ENCODE assay signal across 20 cellular contexts in the genomic region with DNA sequence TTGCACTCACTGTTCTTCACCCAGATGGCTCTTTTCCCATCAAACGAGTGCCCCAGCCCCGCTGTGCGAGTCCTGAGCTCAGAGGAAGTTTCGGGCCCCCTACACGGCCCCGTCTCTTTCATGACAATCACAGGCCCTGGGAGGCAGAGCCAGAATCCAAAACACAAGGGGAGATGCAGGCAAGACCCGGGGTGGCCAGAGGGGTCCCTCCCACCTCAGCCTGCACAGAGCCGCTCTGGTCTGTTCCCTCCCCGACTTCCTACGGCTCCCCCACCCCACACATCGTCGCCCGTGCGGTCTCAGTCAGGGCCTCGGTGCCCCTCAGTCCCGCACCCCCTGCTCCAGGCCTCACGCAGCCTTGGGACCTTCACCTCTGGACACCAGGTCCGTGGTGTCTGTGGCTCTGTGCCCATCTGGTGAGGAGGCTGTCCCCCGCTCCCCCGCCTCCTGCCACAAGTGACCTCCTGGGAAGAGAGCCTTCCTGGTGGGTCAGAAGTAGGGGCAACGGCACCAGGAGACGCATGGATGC. TPM values are rescaled to one million over a fixed set of nuclear protein-coding genes. Genes with fewer than 3 reads are reported as not detected.
DNase-seq lines count a peak whose midpoint lies in the region; ATAC-seq and TF ChIP-seq lines count a peak whose summit lies in the region.
"Had no signal": no experiment of that assay in that cellular context is flagged by ENCODE, and none has a peak within 500 bp of the region (broad histone marks: within the 10 kb centered on the region; RNA-seq: fewer than 3 reads in every experiment).

No MANE protein-coding gene starts in this region.

- peaks cover 27% of the 10 kb centered on the region for H3K4me1 ChIP-seq in CD4-positive, CD25-positive, alpha-beta regulatory T cell (ENCODE audit: control insufficient read depth, insufficient read depth, low read length, poor library complexity, severe bottlenecking)
- H3K4me1 ChIP-seq in lower lobe of right lung (peaks cover 32% of the 10 kb centered on the region), breast epithelium (no peaks in the 10 kb centered on the region)

- no peak overlapping the region for H3K4me3 ChIP-seq in CD4-positive, CD25-positive, alpha-beta regulatory T cell (ENCODE audit: low read depth, low read length)
- H3K4me3 ChIP-seq in lower lobe of right lung = no peak overlapping the region
- no peak overlapping the region for H3K4me3 ChIP-seq in breast epithelium
- H3K4me3 ChIP-seq: mucosa of descending colon had no signal

- TF ChIP-seq CTCF in lower lobe of right lung (IDR thresholded peaks at IDR 0.05) (no peak), breast epithelium (IDR thresholded peaks at IDR 0.05) (no peak)

- in situ Hi-C loops in GM18951 (cut with MboI; ENCODE audit: low sequenced_read_pairs, unreplicated experiment) = no loop called here

- peaks cover 11 to 44% (median 24%) of the 10 kb centered on the region in 4 donors for H3K4me1 Mint-ChIP-seq in CD4-positive, CD25-positive, alpha-beta regulatory T cell
- H3K4me1 Mint-ChIP-seq in central memory CD8-positive, alpha-beta T cell = peaks cover 35% of the 10 kb centered on the region

- no peaks in the 10 kb centered on the region for H3K27me3 Mint-ChIP-seq in CD4-positive, CD25-positive, alpha-beta regulatory T cell
- H3K27me3 Mint-ChIP-seq in central memory CD8-positive, alpha-beta T cell = no peaks in the 10 kb centered on the region
- H3K27me3 Mint-ChIP-seq: activated CD8-positive, alpha-beta memory T cell treated with anti-CD3 and anti-CD28 coated beads, Interleukin-2, amount 10 ng/mL, durations not matched to agents 7 days and 5 days; CD8-positive, alpha-beta memory T cell had no signal

- H3K9me3 Mint-ChIP-seq in CD4-positive, CD25-positive, alpha-beta regulatory T cell = no peaks in the 10 kb centered on the region
- H3K9me3 Mint-ChIP-seq in central memory CD8-positive, alpha-beta T cell = no peaks in the 10 kb centered on the region
- H3K9me3 Mint-ChIP-seq: CD8-positive, alpha-beta memory T cell; neural crest cell had no signal

- no peaks in the 10 kb centered on the region for H3K9me3 ChIP-seq in CD4-positive, CD25-positive, alpha-beta regulatory T cell (ENCODE audit: control insufficient read depth in 2 of 2, low read length in 2 of 2)
- no peaks in the 10 kb centered on the region for H3K9me3 ChIP-seq in lower lobe of right lung
- H3K9me3 ChIP-seq in breast epithelium = no peaks in the 10 kb centered on the region
- H3K9me3 ChIP-seq: mucosa of descending colon had no signal

- no peak for DNase-seq in CD4-positive, CD25-positive, alpha-beta regulatory T cell
- no peak for DNase-seq in central memory CD8-positive, alpha-beta T cell (ENCODE audit: low spot score in 2 of 2)
- DNase-seq in lower lobe of right lung (peak; percentile 37), mesenteric fat pad (ENCODE audit: low spot score) (no peak), breast epithelium (ENCODE audit: low spot score in 2 of 2) (no peak), A172 (ENCODE audit: low spot score) (no peak), H4 (ENCODE audit: low spot score) (no peak)
- DNase-seq: activated CD4-positive, alpha-beta T cell treated with anti-CD3 and anti-CD28 coated beads, Interleukin-2, amount 50 U/mL, for 1 hour; activated CD8-positive, alpha-beta memory T cell treated with anti-CD3 and anti-CD28 coated beads, Interleukin-2, amount 10 ng/mL, durations not matched to agents 7 days and 5 days; activated effector memory CD4-positive, alpha-beta T cell treated with anti-CD3 and anti-CD28 coated beads, Interleukin-2, amount 50 U/mL, for 16 hours; CD8-positive, alpha-beta memory T cell; DMS53; GDM1; NCI-H1092 treated with DMSO at 0.1 percent for 48 hours; NCI-H2029; NCI-H2227 treated with DMSO at 0.1 percent for 48 hours had no signal

- intact Hi-C loops in lower lobe of right lung (cut with DNase I) = no loop called here
- intact Hi-C loops in breast epithelium (cut with DNase I; ENCODE audit: low total_unique reads) = no loop called here

- peak overlapping the region in 2 of 3 donors; percentile 7 to 86 for H3K27ac Mint-ChIP-seq in CD4-positive, CD25-positive, alpha-beta regulatory T cell
- peak overlapping the region; percentile 49 for H3K27ac Mint-ChIP-seq in central memory CD8-positive, alpha-beta T cell (ENCODE audit: low read depth)
- H3K27ac Mint-ChIP-seq: activated CD8-positive, alpha-beta memory T cell treated with anti-CD3 and anti-CD28 coated beads, Interleukin-2, amount 10 ng/mL, durations not matched to agents 7 days and 5 days; progenitor cell of endocrine pancreas had no signal

- H3K27me3 ChIP-seq in CD4-positive, CD25-positive, alpha-beta regulatory T cell (ENCODE audit: control insufficient read depth, insufficient read depth, low read length) = no peaks in the 10 kb centered on the region
- H3K27me3 ChIP-seq in lower lobe of right lung (ENCODE audit: low read depth) (peaks cover 5% of the 10 kb centered on the region), breast epithelium (no peaks in the 10 kb centered on the region)

- no peak overlapping the region for H3K4me3 Mint-ChIP-seq in CD4-positive, CD25-positive, alpha-beta regulatory T cell
- H3K4me3 Mint-ChIP-seq in central memory CD8-positive, alpha-beta T cell = no peak overlapping the region
- H3K4me3 Mint-ChIP-seq: activated CD8-positive, alpha-beta memory T cell treated with anti-CD3 and anti-CD28 coated beads, Interleukin-2, amount 10 ng/mL, durations not matched to agents 7 days and 5 days; neural crest cell had no signal

- peaks cover 25% of the 10 kb centered on the region for H3K36me3 Mint-ChIP-seq in CD4-positive, CD25-positive, alpha-beta regulatory T cell
- peaks cover 76% of the 10 kb centered on the region for H3K36me3 Mint-ChIP-seq in central memory CD8-positive, alpha-beta T cell (ENCODE audit: insufficient read depth)

- peak; percentile 25 for TF ChIP-seq POLR2A in GM18951 (IDR thresholded peaks at IDR 0.05; ENCODE audit: extremely low read depth, insufficient read depth, insufficient read length)
- no peak for TF ChIP-seq POLR2A in breast epithelium (IDR thresholded peaks at IDR 0.05)

- no peak overlapping the region for H3K27ac ChIP-seq in CD4-positive, CD25-positive, alpha-beta regulatory T cell (ENCODE audit: insufficient read depth, low read length, poor library complexity, severe bottlenecking)
- H3K27ac ChIP-seq in lower lobe of right lung (no peak overlapping the region), breast epithelium (no peak overlapping the region)

- ATAC-seq in CD4-positive, CD25-positive, alpha-beta regulatory T cell (ENCODE audit: low read depth in 2 of 2) = no peak
- ATAC-seq in central memory CD8-positive, alpha-beta T cell (replicated peaks; ENCODE audit: extremely low read depth, poor library complexity, severe bottlenecking) = no peak
- no peak for ATAC-seq in lower lobe of right lung
- ATAC-seq: activated CD8-positive, alpha-beta memory T cell treated with anti-CD3 and anti-CD28 coated beads, Interleukin-2, amount 10 ng/mL, durations not matched to agents 7 days and 5 days; mucosa of descending colon had no signal

- peaks cover 38% of the 10 kb centered on the region for H3K36me3 ChIP-seq in CD4-positive, CD25-positive, alpha-beta regulatory T cell (ENCODE audit: control insufficient read depth, insufficient read depth, low read length)
- H3K36me3 ChIP-seq in lower lobe of right lung (peaks cover 6% of the 10 kb centered on the region), breast epithelium (no peaks in the 10 kb centered on the region)

RNA-seq across cellular contexts. Expression of gene GPR132, which starts 8.9 kb away (rescaled TPM):
- 94.5 TPM for total RNA-seq in CD4-positive, CD25-positive, alpha-beta regulatory T cell
- 10 to 100 TPM in 3 of 4 donors, 1 to 10 TPM in 1; 8.8 to 17.5 (median 14.6) TPM for polyA plus RNA-seq in CD4-positive, CD25-positive, alpha-beta regulatory T cell
- total RNA-seq in lower lobe of right lung = 7.2 TPM
- total RNA-seq in mesenteric fat pad = 4.5 TPM
- 1 to 10 TPM; 1.3 to 2.9 (median 1.8) TPM for total RNA-seq in breast epithelium
- 0.19 TPM in 1 of 2 replicates, not detected in the other for total RNA-seq in A172 (2014; rRNA removed; shearing (Covaris generic))
- 0.10 TPM in 1 of 2 replicates, not detected in the other for total RNA-seq in H4 (2014; rRNA removed; shearing (Covaris generic))
- total RNA-seq: neural crest cell had no signal

RNA-seq across cellular contexts. Expression of gene CDCA4, which starts 35.5 kb away (rescaled TPM):
- total RNA-seq in CD4-positive, CD25-positive, alpha-beta regulatory T cell = 16.5 TPM
- polyA plus RNA-seq in CD4-positive, CD25-positive, alpha-beta regulatory T cell = 10 to 100 TPM; 12.8 to 16.7 (median 14.9) TPM
- total RNA-seq in lower lobe of right lung (6.9 TPM), mesenteric fat pad (3.4 TPM), breast epithelium (10 to 100 TPM in 2 of 3 donors, 1 to 10 TPM in 1; 5.1 to 10.4 (median 10.2) TPM)
- total RNA-seq in A172 (2014; rRNA removed; shearing (Covaris generic)) = 37.2 and 40.4 TPM in 2 replicates
- total RNA-seq in H4 (2014; rRNA removed; shearing (Covaris generic)) = 42.8 and 46.1 TPM in 2 replicates

Comparison
In these comparisons a context has a peak if more than half of its experiments do, and no peak if none do; other contexts are left out.
1. RNA of gene GPR132, which starts 8.9 kb away (total RNA-seq): 94.5 TPM in CD4-positive, CD25-positive, alpha-beta regulatory T cell (single experiment); 7.2 TPM in lower lobe of right lung (single experiment), 4.5 TPM in mesenteric fat pad (single experiment), 1.3 to 2.9 TPM in breast epithelium, 0.10 TPM in H4 and 0.19 TPM in A172; every median in the first group is over 10 times any median in the second.